ENCODE assay signal across 17 cellular contexts in genomic region chr12:67915335-67915851, GRCh38.
A peak's percentile ranks its signal among the peaks of the same experiment; 100 is the strongest.
DNase-seq lines count a peak whose midpoint lies in the region; ATAC-seq and TF ChIP-seq lines count a peak whose summit lies in the region.
"Had no signal": no experiment of that assay in that cellular context is flagged by ENCODE, and none has a peak within 500 bp of the region (broad histone marks: within the 10 kb centered on the region; RNA-seq: fewer than 3 reads in every experiment).

No MANE protein-coding gene starts in this region.

- no peak for ATAC-seq in GM19023 (IDR thresholded peaks at IDR 0.05; ENCODE audit: unreplicated experiment)
- ATAC-seq: PC-3 had no signal

- H3K27me3 ChIP-seq in stomach: no peaks in the 10 kb centered on the region
- H3K27me3 ChIP-seq: BLaER1 treated with 17β-estradiol and CSF1 and Interleukin-3, amounts not matched to agents 10 nM and 100 nM had no signal

- in situ Hi-C loops in GM13976 (cut with MboI; ENCODE audit: low sequenced_read_pairs, unreplicated experiment): no loop called here

- intact Hi-C loops in stomach (cut with DNase I; ENCODE audit: low total_unique reads): no loop called here

- TF ChIP-seq CTCF in stomach (IDR thresholded peaks at IDR 0.05) (no peak), GM13976 (IDR thresholded peaks at IDR 0.05; ENCODE audit: borderline replicate concordance, control extremely low read depth, extremely low read depth, insufficient read depth, missing control alignments) (no peak)

- H3K4me3 ChIP-seq in stomach: no peak overlapping the region
- H3K4me3 ChIP-seq: BLaER1 treated with 17β-estradiol and CSF1 and Interleukin-3, amounts not matched to agents 10 nM and 100 nM had no signal

- peak in 2 of 3 experiments; percentile 21 to 79 for DNase-seq in NCI-H1417 (lab: John Stamatoyannopoulos, UW)
- DNase-seq in NCI-H1417 treated with DMSO at 0.1 percent for 48 hours (lab: John Stamatoyannopoulos, UW): no peak
- DNase-seq in NCI-H146 (lab: John Stamatoyannopoulos, UW): peak; percentile 28
- DNase-seq in NCI-H774 (lab: John Stamatoyannopoulos, UW): peak; percentile 20
- peak; percentile 34 for DNase-seq in stomach
- DNase-seq in GM13976 (ENCODE audit: low spot score): no peak
- DNase-seq: 8988T; CD4-positive, alpha-beta memory T cell; DMS79 treated with DMSO at 0.1 percent for 48 hours; Kasumi-1; NCI-H1436 treated with DMSO at 0.1 percent for 48 hours; NCI-H446 treated with DMSO at 0.1 percent for 48 hours; PC-3; Right ventricle myocardium superior; T-helper 2 cell had no signal

- TF ChIP-seq POLR2A in stomach (IDR thresholded peaks at IDR 0.05): no peak

- no peaks in the 10 kb centered on the region for H3K9me3 ChIP-seq in stomach
- H3K9me3 ChIP-seq: BLaER1 treated with 17β-estradiol and CSF1 and Interleukin-3, amounts not matched to agents 10 nM and 100 nM had no signal

- WGBS in stomach, 5 donors: 40 to 63% (median 47%) methylated on average over 6 of the region's 6 CpGs

- TF ChIP-seq EP300 in stomach (IDR thresholded peaks at IDR 0.05): no peak

- no peak overlapping the region for H3K27ac ChIP-seq in stomach
- H3K27ac ChIP-seq: BLaER1 treated with 17β-estradiol and CSF1 and Interleukin-3, amounts not matched to agents 10 nM and 100 nM had no signal

- H3K36me3 ChIP-seq in stomach: no peaks in the 10 kb centered on the region
- H3K36me3 ChIP-seq: BLaER1 treated with 17β-estradiol and CSF1 and Interleukin-3, amounts not matched to agents 10 nM and 100 nM had no signal

- peaks cover 8 to 18% (median 13%) of the 10 kb centered on the region in 4 donors for H3K4me1 ChIP-seq in stomach

Comparison
In these comparisons a context has a peak if more than half of its experiments do, and no peak if none do; other contexts are left out.
1. DNase-seq: peak in NCI-H1417 (2 of 3), NCI-H146 (single experiment), NCI-H774 (single experiment) and stomach (single experiment); none in NCI-H1417 treated with DMSO at 0.1 percent for 48 hours (single experiment) and GM13976 (single experiment).